Comparison of ENCODE assay signal across 25 cellular contexts in the genomic region with DNA sequence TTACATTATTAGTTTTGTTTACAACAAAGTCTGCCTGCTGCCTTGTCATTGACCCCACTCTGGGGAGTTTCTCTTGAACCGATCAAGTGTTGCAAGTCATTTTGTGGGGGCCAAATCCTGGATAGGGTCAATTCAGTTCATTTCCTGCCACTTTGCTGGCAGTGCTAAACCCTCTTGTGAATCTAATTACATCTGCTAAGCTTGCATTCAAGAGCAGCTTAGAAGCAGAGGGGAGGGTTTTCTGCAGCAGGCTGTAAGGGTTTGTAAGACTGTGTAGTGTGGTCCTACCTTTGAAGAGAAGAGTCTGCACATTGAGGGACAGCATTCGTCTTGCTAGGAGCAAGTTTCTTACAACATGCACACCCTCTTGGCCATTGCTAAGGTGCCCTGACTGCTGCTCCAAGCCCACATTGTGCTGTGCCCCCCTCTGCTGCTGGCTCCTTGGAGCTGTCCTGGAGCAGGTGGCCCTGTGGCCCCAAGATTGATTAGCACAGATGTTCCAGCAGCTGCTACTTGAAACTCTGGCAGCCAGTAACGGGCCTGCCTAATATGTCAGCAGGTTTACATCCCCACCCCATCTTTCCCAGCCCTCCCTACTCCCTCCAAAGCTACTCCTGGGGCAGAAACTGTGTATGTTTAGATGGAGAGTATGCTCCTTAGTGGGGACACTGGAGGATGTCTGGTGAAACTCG.
A peak's percentile ranks its signal among the peaks of the same experiment; 100 is the strongest.
DNase-seq lines count a peak whose midpoint lies in the region; ATAC-seq, FAIRE-seq and TF ChIP-seq lines count a peak whose summit lies in the region.
"Had no signal": no experiment of that assay in that cellular context is flagged by ENCODE, and none has a peak within 500 bp of the region (broad histone marks: within the 10 kb centered on the region; RNA-seq: fewer than 3 reads in every experiment).

No MANE protein-coding gene starts in this region.

- no peaks in the 10 kb centered on the region for H3K27me3 Mint-ChIP-seq in central memory CD8-positive, alpha-beta T cell

- H3K9me3 ChIP-seq in KOPT-K1 (ENCODE audit: insufficient read depth, low read length, poor library complexity, severe bottlenecking) (peaks cover 7% of the 10 kb centered on the region), adrenal gland (replicated peaks in 1 of 3) (no peaks in the 10 kb centered on the region)

- no peak overlapping the region for H3K4me3 Mint-ChIP-seq in central memory CD8-positive, alpha-beta T cell
- H3K4me3 Mint-ChIP-seq: CD8-positive, alpha-beta T cell; HFFc6 had no signal

- FAIRE-seq in frontal cortex (lab: Jason Lieb, UNC) = no peak
- FAIRE-seq: HepG2 had no signal

- H3K9me3 Mint-ChIP-seq in central memory CD8-positive, alpha-beta T cell = no peaks in the 10 kb centered on the region
- H3K9me3 Mint-ChIP-seq: CD8-positive, alpha-beta T cell; HFFc6 had no signal

- TF ChIP-seq CTCF in adrenal gland (IDR thresholded peaks at IDR 0.05) = no peak

- no peaks in the 10 kb centered on the region for H3K36me3 Mint-ChIP-seq in central memory CD8-positive, alpha-beta T cell (ENCODE audit: insufficient read depth)
- H3K36me3 Mint-ChIP-seq: CD8-positive, alpha-beta T cell had no signal

- H3K4me1 Mint-ChIP-seq in central memory CD8-positive, alpha-beta T cell = peaks cover 39% of the 10 kb centered on the region

- H3K4me1 ChIP-seq in adrenal gland (replicated peaks in 1 of 2) = no peaks in the 10 kb centered on the region

- peak overlapping the region; percentile 32 for H3K27ac Mint-ChIP-seq in central memory CD8-positive, alpha-beta T cell (ENCODE audit: low read depth)
- H3K27ac Mint-ChIP-seq: CD8-positive, alpha-beta T cell; HFFc6 had no signal

- no peak for TF ChIP-seq POLR2A in adrenal gland (IDR thresholded peaks at IDR 0.05)

- H3K36me3 ChIP-seq in KOPT-K1 (ENCODE audit: insufficient read depth, low read length) (no peaks in the 10 kb centered on the region), adrenal gland (replicated peaks in 1 of 2) (no peaks in the 10 kb centered on the region)

- 37 to 46% methylated on average over 4 of the region's 4 CpGs; no CpG with 5 or more reads in 2 of the 4 donors for WGBS in adrenal gland, 4 donors

- no peak for DNase-seq in central memory CD8-positive, alpha-beta T cell (ENCODE audit: low spot score in 2 of 2)
- DNase-seq in myocyte (ENCODE audit: low read depth) (peak; percentile 91), frontal cortex (ENCODE audit: low spot score in 2 of 2) (no peak), Ammon's horn (ENCODE audit: low spot score) (no peak), adrenal gland (no peak)
- DNase-seq in activated effector memory CD4-positive, alpha-beta T cell treated with anti-CD3 and anti-CD28 coated beads, Interleukin-2, amount 50 U/mL, for 16 hours = no peak
- DNase-seq: C1 segment of cervical spinal cord; Calu3; CD8-positive, alpha-beta T cell; EL; H7; HFFc6; KG1; NCI-H1105; NCI-H146; NCI-H2029; NCI-H345; NCI-H524; NCI-H774; NK-92 treated with Interleukin-12 subunit alpha and Interleukin-12 subunit beta, amount 100 ng/mL, for 24 hours had no signal

- no peak overlapping the region for H3K4me3 ChIP-seq in adrenal gland

- H3K27me3 ChIP-seq in adrenal gland = no peaks in the 10 kb centered on the region

- intact Hi-C loops in adrenal gland (cut with DNase I) = no loop called here

- ATAC-seq in central memory CD8-positive, alpha-beta T cell (replicated peaks; ENCODE audit: extremely low read depth, poor library complexity, severe bottlenecking) = no peak
- ATAC-seq: CD8-positive, alpha-beta T cell; HepG2; Panc1; SK-N-SH treated with all-trans-retinoic acid at 6 μM for 48 hours had no signal

- H3K27ac ChIP-seq in KOPT-K1 (ENCODE audit: low read depth, low read length, poor library complexity, severe bottlenecking) (peak overlapping the region; percentile 25), adrenal gland (no peak overlapping the region)
- H3K27ac ChIP-seq: HL-60 had no signal
